Comparison of ENCODE assay signal across 14 cellular contexts in the genomic region with DNA sequence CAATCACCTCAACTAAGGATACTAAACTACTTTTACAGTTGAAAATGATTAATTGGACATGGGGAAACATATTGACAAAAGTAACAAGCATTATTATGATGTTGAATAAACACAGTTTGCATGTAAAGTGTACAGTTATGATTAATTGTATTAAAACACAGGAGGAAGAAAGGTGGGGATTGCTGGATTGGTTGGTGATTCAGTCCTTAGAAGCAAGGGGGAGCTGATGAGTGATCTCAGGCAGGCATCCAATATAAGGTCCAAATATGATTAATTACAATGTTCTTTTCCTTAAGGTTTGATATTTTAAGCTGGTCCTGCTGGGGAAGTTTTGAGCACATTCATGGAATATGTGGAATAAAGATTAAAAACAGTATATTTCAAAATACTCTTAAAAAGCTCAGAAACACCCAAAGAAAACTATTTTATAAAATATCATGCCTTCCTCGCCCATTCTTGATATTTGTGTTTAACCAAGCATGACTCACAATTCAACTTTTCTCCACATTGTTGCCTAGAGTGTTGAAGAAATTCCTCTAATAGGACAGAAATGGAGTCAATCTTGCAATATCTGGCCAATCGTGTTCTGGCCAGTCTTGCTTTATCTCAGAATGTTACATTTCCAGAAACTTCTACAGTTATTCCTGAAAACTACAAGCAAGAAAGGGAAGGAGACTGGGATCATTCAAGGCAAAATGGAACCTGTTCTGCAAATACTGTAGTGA.
A peak's percentile ranks its signal among the peaks of the same experiment; 100 is the strongest.
DNase-seq lines count a peak whose midpoint lies in the region; ATAC-seq, FAIRE-seq and TF ChIP-seq lines count a peak whose summit lies in the region.
"Had no signal": no experiment of that assay in that cellular context is flagged by ENCODE, and none has a peak within 500 bp of the region (broad histone marks: within the 10 kb centered on the region; RNA-seq: fewer than 3 reads in every experiment).

No MANE protein-coding gene starts in this region.

- H4K20me1 ChIP-seq in mammary epithelial cell (ENCODE audit: insufficient read depth, low read length) (no peaks in the 10 kb centered on the region), keratinocyte (ENCODE audit: control insufficient read depth, extremely low read depth, insufficient read depth, low read length) (no peaks in the 10 kb centered on the region)

- CTCF ChIA-PET in mammary epithelial cell (lab: Charles Lee; ENCODE audit: low non-redundant PET), result interaction anchor here (0.7 kb wide), 1 partner anchor 13 kb away, joined by 7 read pairs; no protein-coding TSS in a partner anchor

- H2AFZ ChIP-seq in mammary epithelial cell (ENCODE audit: low read depth, low read length) (no peak overlapping the region), keratinocyte (ENCODE audit: control insufficient read depth, low read length) (no peak overlapping the region)

- BruUV-seq in mammary epithelial cell (replicated peaks; lab: Mats Ljungman, UMichigan), result no TSS peak

- 46% methylated on average over 2 of the region's 2 CpGs for WGBS in mammary epithelial cell (ENCODE audit: low coverage, missing lambda C conversion rate)

- DNase-seq in Daoy (ENCODE audit: low read depth) (peak; percentile 18), LHCN-M2 (ENCODE audit: low read depth) (peak; percentile 2), mammary epithelial cell (peak; percentile 41), keratinocyte (ENCODE audit: low read depth, low spot score) (no peak), activated gamma-delta T cell treated with Interleukin-2 at 50 U/mL for 16 hours (no peak), NOMO-1 treated with DMSO at 0.1 percent for 48 hours (lab: John Stamatoyannopoulos, UW; ENCODE audit: unreplicated experiment) (no peak)
- DNase-seq: activated CD8-positive, alpha-beta memory T cell treated with anti-CD3 and anti-CD28 coated beads, Interleukin-2, amount 10 ng/mL, durations not matched to agents 7 days and 5 days; activated naive CD4-positive, alpha-beta T cell treated with anti-CD3 and anti-CD28 coated beads, Interleukin-2, amount 10 ng/mL, durations not matched to agents 7 days and 5 days; NCI-H2107; NK-92 treated with Interleukin-12 subunit alpha and Interleukin-12 subunit beta, amount 100 ng/mL, for 24 hours; stimulated activated naive CD8-positive, alpha-beta T cell treated with anti-CD3 and anti-CD28 coated beads, Interleukin-15, Interleukin-2, amounts not matched to agents 100 U/mL and 50 U/mL, for 24 hours had no signal

- no peaks in the 10 kb centered on the region for H3K9me1 ChIP-seq in keratinocyte (ENCODE audit: control insufficient read depth, extremely low read depth, insufficient read depth, low read length)

- in situ Hi-C loops in mammary epithelial cell (cut with MboI; ENCODE audit: low sequenced_read_pairs in 2 of 2), result no loop called here

- TF ChIP-seq CTCF in mammary epithelial cell (conservative IDR thresholded peaks at IDR 0.05 in 1 of 2, IDR thresholded peaks at IDR 0.05 in 1 of 2; ENCODE audit: extremely low read depth in 1 of 2, insufficient read depth in 1 of 2, low read depth in 1 of 2, low read length in 2 of 2), result peak; percentile 40 to 56
- peak; percentile 36 to 40 (median 37) for TF ChIP-seq CTCF in keratinocyte (optimal IDR thresholded peaks at IDR 0.05 in 1 of 3, IDR thresholded peaks at IDR 0.05 in 1 of 3, conservative IDR thresholded peaks at IDR 0.05 in 1 of 3; ENCODE audit: extremely low read depth in 1 of 3, insufficient read depth in 2 of 3, low read length in 3 of 3)

- no peaks in the 10 kb centered on the region for H3K79me2 ChIP-seq in mammary epithelial cell (ENCODE audit: insufficient read depth, low read length)
- no peaks in the 10 kb centered on the region for H3K79me2 ChIP-seq in keratinocyte (ENCODE audit: control insufficient read depth, insufficient read depth, low read length)

- H3K27me3 ChIP-seq in mammary epithelial cell (ENCODE audit: insufficient read depth, low read length), result no peaks in the 10 kb centered on the region
- H3K27me3 ChIP-seq in keratinocyte (ENCODE audit: control insufficient read depth, extremely low read depth, insufficient read depth, low read length), result no peaks in the 10 kb centered on the region
- H3K27me3 ChIP-seq: vagina had no signal

- H3K4me1 ChIP-seq in mammary epithelial cell (ENCODE audit: insufficient read depth, low read length), result peaks cover 5% of the 10 kb centered on the region
- no peaks in the 10 kb centered on the region for H3K4me1 ChIP-seq in keratinocyte (ENCODE audit: control insufficient read depth, extremely low read depth, insufficient read depth, low read length)
- H3K4me1 ChIP-seq: vagina had no signal

- no peak for ATAC-seq in HG03175 (IDR thresholded peaks at IDR 0.05; ENCODE audit: unreplicated experiment)
- ATAC-seq: activated CD8-positive, alpha-beta memory T cell treated with anti-CD3 and anti-CD28 coated beads, Interleukin-2, amount 10 ng/mL, durations not matched to agents 7 days and 5 days; stimulated activated naive CD8-positive, alpha-beta T cell treated with anti-CD3 and anti-CD28 coated beads, Interleukin-15, Interleukin-2, amounts not matched to agents 100 U/mL and 50 U/mL, for 24 hours had no signal

- H3K27ac ChIP-seq in mammary epithelial cell (ENCODE audit: insufficient read depth, low read depth, low read length), result no peak overlapping the region
- H3K27ac ChIP-seq in keratinocyte (ENCODE audit: control insufficient read depth, insufficient read depth, low read length), result no peak overlapping the region
- H3K27ac ChIP-seq: SK-N-MC, vagina had no signal

- no peak for FAIRE-seq in keratinocyte (lab: Jason Lieb, UNC)

- H3K4me2 ChIP-seq in mammary epithelial cell (ENCODE audit: insufficient read depth, low read depth, low read length) (no peak overlapping the region), keratinocyte (ENCODE audit: control insufficient read depth, extremely low read depth, insufficient read depth, low read depth, low read length) (no peak overlapping the region)

- intact Hi-C loops in mammary epithelial cell (cut with micrococcal nuclease), result no loop called here

- H3K9ac ChIP-seq in mammary epithelial cell (ENCODE audit: insufficient read depth, low read length) (no peak overlapping the region), keratinocyte (ENCODE audit: control insufficient read depth, extremely low read depth, insufficient read depth, low read length) (no peak overlapping the region)

- dilution Hi-C loops in mammary epithelial cell (cut with HindIII; ENCODE audit: low sequenced_read_pairs) (no loop called here), keratinocyte (cut with MboI; ENCODE audit: extremely low pct_ligation_motif_present, low sequenced_read_pairs) (no loop called here)

- H3K9me3 ChIP-seq in mammary epithelial cell (replicated peaks; ENCODE audit: insufficient read depth, low read length), result no peaks in the 10 kb centered on the region
- no peaks in the 10 kb centered on the region for H3K9me3 ChIP-seq in keratinocyte (ENCODE audit: control insufficient read depth, low read depth, low read length)
- H3K9me3 ChIP-seq: vagina had no signal

- H3K4me3 ChIP-seq in mammary epithelial cell (replicated peaks in 1 of 3; ENCODE audit: insufficient read depth in 1 of 3, low read depth in 2 of 3, low read length in 3 of 3) (no peak overlapping the region), keratinocyte (ENCODE audit: control insufficient read depth in 2 of 3, extremely low read depth in 1 of 3, insufficient read depth in 2 of 3, low read depth in 1 of 3, low read length in 3 of 3) (no peak overlapping the region)
- H3K4me3 ChIP-seq: SK-N-MC, vagina had no signal

- H3K36me3 ChIP-seq in mammary epithelial cell (ENCODE audit: insufficient read depth, low read length) (no peaks in the 10 kb centered on the region), keratinocyte (ENCODE audit: control insufficient read depth in 2 of 2, extremely low read depth in 1 of 2, insufficient read depth in 2 of 2, low read length in 2 of 2) (no peaks in the 10 kb centered on the region)
- H3K36me3 ChIP-seq: vagina had no signal

Comparison
In these comparisons a context has a peak if more than half of its experiments do, and no peak if none do; other contexts are left out.
1. DNase-seq: peak in Daoy (single experiment), LHCN-M2 (single experiment) and mammary epithelial cell (single experiment); none in keratinocyte (single experiment), activated gamma-delta T cell treated with Interleukin-2 at 50 U/mL for 16 hours (single experiment) and NOMO-1 treated with DMSO at 0.1 percent for 48 hours (single experiment).